In genomic region chr4:123599061-123599919, GRCh38 we compare ENCODE assay signal across 1 cellular context.
TF ChIP-seq lines count a peak whose summit lies in the region.

No MANE protein-coding gene starts in this region.

TF ChIP-seq in HepG2, 621 proteins besides CTCF, POLR2A, EP300 and RAD21 (continued from another document):
- TF ChIP-seq ZNF142 (CRISPR knock-in tag; IDR thresholded peaks at IDR 0.05): no peak
- TF ChIP-seq TOE1 (CRISPR knock-in tag; IDR thresholded peaks at IDR 0.05): no peak
- TF ChIP-seq ZNF350 (CRISPR knock-in tag; IDR thresholded peaks at IDR 0.05; ENCODE audit: borderline replicate concordance, low read depth): no peak
- no peak for TF ChIP-seq ZNF441 (CRISPR knock-in tag; IDR thresholded peaks at IDR 0.05; ENCODE audit: borderline replicate concordance)
- TF ChIP-seq ZNF629 (CRISPR knock-in tag; conservative IDR thresholded peaks at IDR 0.05): 0 out of 2 replicates have a peak, but pooled peaks have one; percentile 9
- TF ChIP-seq TBX2 (CRISPR knock-in tag; IDR thresholded peaks at IDR 0.05; ENCODE audit: borderline replicate concordance): peak; percentile 63
- TF ChIP-seq MEIS2 (CRISPR knock-in tag; IDR thresholded peaks at IDR 0.05): no peak
- TF ChIP-seq ZBTB38 (CRISPR knock-in tag; IDR thresholded peaks at IDR 0.05): no peak
- TF ChIP-seq, protein P1, sequence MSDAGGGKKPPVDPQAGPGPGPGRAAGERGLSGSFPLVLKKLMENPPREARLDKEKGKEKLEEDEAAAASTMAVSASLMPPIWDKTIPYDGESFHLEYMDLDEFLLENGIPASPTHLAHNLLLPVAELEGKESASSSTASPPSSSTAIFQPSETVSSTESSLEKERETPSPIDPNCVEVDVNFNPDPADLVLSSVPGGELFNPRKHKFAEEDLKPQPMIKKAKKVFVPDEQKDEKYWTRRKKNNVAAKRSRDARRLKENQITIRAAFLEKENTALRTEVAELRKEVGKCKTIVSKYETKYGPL (CRISPR knock-in tag; IDR thresholded peaks at IDR 0.05): peak; percentile 83; the same call in 1 of the 2 replicates
- TF ChIP-seq SYNCRIP (IDR thresholded peaks at IDR 0.05; ENCODE audit: insufficient read depth, low read depth, low read length): no peak
- no peak; the same call in 1 of the 2 replicates for TF ChIP-seq ZNF749 (CRISPR knock-in tag; IDR thresholded peaks at IDR 0.05; ENCODE audit: borderline replicate concordance)
- TF ChIP-seq, protein P2, sequence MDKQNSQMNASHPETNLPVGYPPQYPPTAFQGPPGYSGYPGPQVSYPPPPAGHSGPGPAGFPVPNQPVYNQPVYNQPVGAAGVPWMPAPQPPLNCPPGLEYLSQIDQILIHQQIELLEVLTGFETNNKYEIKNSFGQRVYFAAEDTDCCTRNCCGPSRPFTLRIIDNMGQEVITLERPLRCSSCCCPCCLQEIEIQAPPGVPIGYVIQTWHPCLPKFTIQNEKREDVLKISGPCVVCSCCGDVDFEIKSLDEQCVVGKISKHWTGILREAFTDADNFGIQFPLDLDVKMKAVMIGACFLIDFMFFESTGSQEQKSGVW (CRISPR knock-in tag; IDR thresholded peaks at IDR 0.05; ENCODE audit: borderline replicate concordance): no peak
- TF ChIP-seq ZBTB49 (CRISPR knock-in tag; IDR thresholded peaks at IDR 0.05; ENCODE audit: borderline replicate concordance): no peak
